1 cellular context compared by ENCODE assay signal in the genomic region with DNA sequence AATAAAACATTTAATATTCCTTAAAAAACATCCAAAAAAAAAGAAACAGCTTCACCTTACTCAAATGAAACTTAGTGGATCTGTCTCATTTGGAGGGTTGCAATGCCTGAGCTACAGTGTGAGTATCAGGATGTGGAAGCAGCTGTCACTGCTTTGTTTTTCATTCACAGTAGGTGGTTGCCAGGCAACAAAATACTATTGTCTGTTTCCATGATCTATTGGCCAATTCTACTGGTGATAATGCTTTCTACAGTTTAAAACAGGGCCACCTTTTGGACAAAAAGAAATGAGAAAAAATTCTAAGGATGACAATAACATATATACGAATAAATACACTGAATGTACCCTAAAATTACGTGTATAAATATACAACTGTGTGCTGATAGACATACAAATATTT.
A peak's percentile ranks its signal among the peaks of the same experiment; 100 is the strongest.
TF ChIP-seq lines count a peak whose summit lies in the region.

No MANE protein-coding gene starts in this region.

TF ChIP-seq in H1, 55 proteins besides CTCF, POLR2A, EP300 and RAD21 (continued from another document):
- no peak for TF ChIP-seq KDM1A (IDR thresholded peaks at IDR 0.05; ENCODE audit: borderline replicate concordance, low read length)
- 0 out of 2 replicates have a peak, but pooled peaks have one; percentile 15 for TF ChIP-seq TCF12 (IDR thresholded peaks at IDR 0.05; ENCODE audit: low read depth, low read length)
- TF ChIP-seq, protein P1, sequence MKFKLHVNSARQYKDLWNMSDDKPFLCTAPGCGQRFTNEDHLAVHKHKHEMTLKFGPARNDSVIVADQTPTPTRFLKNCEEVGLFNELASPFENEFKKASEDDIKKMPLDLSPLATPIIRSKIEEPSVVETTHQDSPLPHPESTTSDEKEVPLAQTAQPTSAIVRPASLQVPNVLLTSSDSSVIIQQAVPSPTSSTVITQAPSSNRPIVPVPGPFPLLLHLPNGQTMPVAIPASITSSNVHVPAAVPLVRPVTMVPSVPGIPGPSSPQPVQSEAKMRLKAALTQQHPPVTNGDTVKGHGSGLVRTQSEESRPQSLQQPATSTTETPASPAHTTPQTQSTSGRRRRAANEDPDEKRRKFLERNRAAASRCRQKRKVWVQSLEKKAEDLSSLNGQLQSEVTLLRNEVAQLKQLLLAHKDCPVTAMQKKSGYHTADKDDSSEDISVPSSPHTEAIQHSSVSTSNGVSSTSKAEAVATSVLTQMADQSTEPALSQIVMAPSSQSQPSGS (IDR thresholded peaks at IDR 0.05; ENCODE audit: low read length) = no peak
- TF ChIP-seq JUN (IDR thresholded peaks at IDR 0.05; ENCODE audit: low read depth, low read length) = no peak
- TF ChIP-seq HDAC2 (IDR thresholded peaks at IDR 0.05; ENCODE audit: borderline replicate concordance in 1 of 2, low read depth in 2 of 2, low read length in 2 of 2) = no peak
- no peak for TF ChIP-seq SP2 (IDR thresholded peaks at IDR 0.05; ENCODE audit: low read length)
